ENCODE assay signal across 12 cellular contexts in the genomic region with DNA sequence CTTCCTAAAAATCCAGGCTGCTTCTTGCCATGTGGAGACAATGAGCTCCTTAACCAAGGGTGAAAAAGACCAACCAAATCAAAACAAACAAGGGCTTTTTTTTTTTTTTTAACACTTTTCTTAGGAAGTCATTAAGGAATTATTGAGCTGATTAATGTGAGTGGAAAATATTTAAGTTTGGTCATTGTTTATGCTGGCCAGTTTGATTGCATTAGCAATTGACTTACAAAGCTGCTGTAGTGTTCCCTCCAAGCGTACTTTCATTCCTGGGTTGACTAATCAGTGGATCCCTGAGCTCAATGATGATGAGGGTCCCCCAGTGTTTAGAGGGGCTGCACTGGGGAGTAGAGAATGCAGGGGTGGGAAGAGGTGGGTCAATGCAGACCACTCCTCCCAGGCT.
DNase-seq lines count a peak whose midpoint lies in the region; ATAC-seq and TF ChIP-seq lines count a peak whose summit lies in the region.
"Had no signal": no experiment of that assay in that cellular context is flagged by ENCODE, and none has a peak within 500 bp of the region (broad histone marks: within the 10 kb centered on the region; RNA-seq: fewer than 3 reads in every experiment).

No MANE protein-coding gene starts in this region.

- peak overlapping the region; percentile 30; the same call in 1 of the 2 replicates for H3K14ac ChIP-seq in IMR-90 (replicated peaks; ENCODE audit: low read depth, low read length)

- H2AFZ ChIP-seq in IMR-90 (replicated peaks; ENCODE audit: low read length, poor library complexity): peak overlapping the region; percentile 82

- no peak for TF ChIP-seq RAD21 in IMR-90 (IDR thresholded peaks at IDR 0.05; ENCODE audit: low read length)

- BruUV-seq in IMR-90 (replicated peaks; lab: Mats Ljungman, UMichigan): no TSS peak

- H3K23ac ChIP-seq in IMR-90 (ENCODE audit: low read depth, low read length): peak overlapping the region; percentile 37; the same call in 1 of the 2 replicates

- H3K27ac Mint-ChIP-seq in mesothelial cell of epicardium (peak overlapping the region; percentile 78), immature natural killer cell (no peak overlapping the region)
- H3K27ac Mint-ChIP-seq: CD4-positive, alpha-beta T cell; WTC11 had no signal

- no peak overlapping the region for H4K8ac ChIP-seq in IMR-90 (ENCODE audit: low read depth in 2 of 2, low read length in 2 of 2)

- H3K4me1 ChIP-seq in IMR-90 (ENCODE audit: control insufficient read depth, insufficient read depth, low read length) (peaks cover 8% of the 10 kb centered on the region; the same call in 1 of the 2 replicates), endocrine pancreas (ENCODE audit: control insufficient read depth, insufficient read depth, low read length) (no peaks in the 10 kb centered on the region), subcutaneous abdominal adipose tissue (ENCODE audit: control insufficient read depth in 5 of 5, insufficient read depth in 5 of 5, low read length in 5 of 5) (peaks cover 8 to 41% (median 34%) of the 10 kb centered on the region in 5 donors)

- H3K79me1 ChIP-seq in IMR-90 (ENCODE audit: low read depth in 1 of 2, low read length in 2 of 2): peaks cover 19 to 27% of the 10 kb centered on the region in 2 experiments

- H3K36me3 Mint-ChIP-seq in mesothelial cell of epicardium: no peaks in the 10 kb centered on the region
- no peaks in the 10 kb centered on the region for H3K36me3 Mint-ChIP-seq in immature natural killer cell
- H3K36me3 Mint-ChIP-seq: WTC11 had no signal

- H3K9me3 Mint-ChIP-seq in mesothelial cell of epicardium: no peaks in the 10 kb centered on the region
- no peaks in the 10 kb centered on the region for H3K9me3 Mint-ChIP-seq in immature natural killer cell
- H3K9me3 Mint-ChIP-seq: CD4-positive, alpha-beta T cell; WTC11 had no signal

- POLR2A ChIA-PET in IMR-90 (lab: Charles Lee; ENCODE audit: unreplicated experiment): no interaction called here

- H2AK5ac ChIP-seq in IMR-90 (ENCODE audit: low read depth, low read length): no peak overlapping the region

- H3K9me3 ChIP-seq in IMR-90 (ENCODE audit: control insufficient read depth, insufficient read depth, low read length) (no peaks in the 10 kb centered on the region), endocrine pancreas (ENCODE audit: control insufficient read depth, low read length) (no peaks in the 10 kb centered on the region), subcutaneous abdominal adipose tissue (ENCODE audit: control insufficient read depth in 5 of 5, low read length in 5 of 5) (no peaks in the 10 kb centered on the region)

- peak; percentile 77 for ATAC-seq in IMR-90 (ENCODE audit: low read depth)

- H4K91ac ChIP-seq in IMR-90 (ENCODE audit: insufficient read depth, low read depth, low read length): no peak overlapping the region

- no CpG with 5 or more reads among the region's 1 CpG for WGBS in IMR-90 (ENCODE audit: extremely low coverage in 2 of 2, insufficient read length in 1 of 2), 2 experiments

- no peak overlapping the region for H4K5ac ChIP-seq in IMR-90 (ENCODE audit: low read depth, low read length)

- dilution Hi-C loops in IMR-90 (cut with HindIII; ENCODE audit: low sequenced_read_pairs, unreplicated experiment): no loop called here

- peaks cover 7% of the 10 kb centered on the region; the same call in 1 of the 2 replicates for H4K20me1 ChIP-seq in IMR-90 (ENCODE audit: insufficient read depth, low read length)

- no peaks in the 10 kb centered on the region for H3K36me3 ChIP-seq in IMR-90 (ENCODE audit: control insufficient read depth, insufficient read depth, low read length)
- no peaks in the 10 kb centered on the region for H3K36me3 ChIP-seq in endocrine pancreas (ENCODE audit: control insufficient read depth, insufficient read depth, low read length)
- H3K36me3 ChIP-seq in subcutaneous abdominal adipose tissue (ENCODE audit: control insufficient read depth in 5 of 5, insufficient read depth in 5 of 5, low read length in 5 of 5): no peaks in the 10 kb centered on the region

- H3K27me3 Mint-ChIP-seq in mesothelial cell of epicardium (ENCODE audit: low read depth) (no peaks in the 10 kb centered on the region), immature natural killer cell (ENCODE audit: low read depth in 3 of 3) (peaks cover 0 to 3% (median 2%) of the 10 kb centered on the region in 3 donors)
- H3K27me3 Mint-ChIP-seq: CD4-positive, alpha-beta T cell had no signal

- H3K4ac ChIP-seq in IMR-90 (ENCODE audit: low read depth, low read length): peak overlapping the region; percentile 17; the same call in 1 of the 2 replicates

- in situ Hi-C loops in IMR-90 (cut with MboI; ENCODE audit: low sequenced_read_pairs): loop anchor here (10.0 kb wide), 1 partner anchor 164 kb away; no protein-coding TSS in a partner anchor

- peak overlapping the region; percentile 63; the same call in 1 of the 2 replicates for H3K27ac ChIP-seq in IMR-90 (ENCODE audit: insufficient read depth, low read length)
- H3K27ac ChIP-seq in subcutaneous abdominal adipose tissue (ENCODE audit: low read depth, low read length): no peak overlapping the region

- H3K27me3 ChIP-seq in IMR-90 (ENCODE audit: control insufficient read depth, insufficient read depth, low read length): no peaks in the 10 kb centered on the region
- H3K27me3 ChIP-seq in endocrine pancreas (ENCODE audit: control insufficient read depth, insufficient read depth, low read length): no peaks in the 10 kb centered on the region
- no peaks in the 10 kb centered on the region for H3K27me3 ChIP-seq in subcutaneous abdominal adipose tissue (ENCODE audit: control insufficient read depth in 5 of 5, insufficient read depth in 4 of 5, low read length in 5 of 5)

- CTCF ChIA-PET in IMR-90 (lab: Yijun Ruan, JAX): interaction anchor here (0.5 to 0.8 kb wide), 3 partner anchors 127 to 769 kb away, joined by 3 to 4 read pairs (median 3); no protein-coding TSS in a partner anchor

- H2BK20ac ChIP-seq in IMR-90 (ENCODE audit: low read depth, low read length): no peak overlapping the region

- H3K9ac ChIP-seq in IMR-90 (ENCODE audit: low read depth, low read length) (peak overlapping the region; percentile 44; the same call in 1 of the 2 replicates), endocrine pancreas (ENCODE audit: control insufficient read depth, insufficient read depth, low read length) (no peak overlapping the region), subcutaneous abdominal adipose tissue (ENCODE audit: low read length in 5 of 5) (no peak overlapping the region)

- no peak overlapping the region; the same call in 1 of the 2 replicates for H3K18ac ChIP-seq in IMR-90 (ENCODE audit: low read depth, low read length)

- no peak overlapping the region for H2BK5ac ChIP-seq in IMR-90 (ENCODE audit: low read depth, low read length, poor library complexity, severe bottlenecking)

- H3K9me1 ChIP-seq in IMR-90 (ENCODE audit: insufficient read depth, low read length): 0 out of 2 replicates have a peak, but pooled peaks cover 13% of the 10 kb centered on the region

- H3K56ac ChIP-seq in IMR-90 (ENCODE audit: extremely low read depth, insufficient read depth, low read length): no peak overlapping the region

- H3K4me3 Mint-ChIP-seq in mesothelial cell of epicardium (peak overlapping the region; percentile 24), immature natural killer cell (no peak overlapping the region)
- H3K4me3 Mint-ChIP-seq: CD4-positive, alpha-beta T cell; WTC11 had no signal

- no peak for TF ChIP-seq POLR2A in IMR-90 (IDR thresholded peaks at IDR 0.05; ENCODE audit: low read depth, low read length)

- no peak overlapping the region for H2BK15ac ChIP-seq in IMR-90 (ENCODE audit: low read depth, low read length)

- H2BK120ac ChIP-seq in IMR-90 (ENCODE audit: low read depth, low read length): no peak overlapping the region

- no peak for TF ChIP-seq CTCF in IMR-90 (conservative IDR thresholded peaks at IDR 0.05; ENCODE audit: low read depth, low read length)
- TF ChIP-seq CTCF in mesothelial cell of epicardium (IDR thresholded peaks at IDR 0.05; ENCODE audit: unreplicated experiment): no peak

- H3K4me1 Mint-ChIP-seq in mesothelial cell of epicardium (peaks cover 29% of the 10 kb centered on the region), immature natural killer cell (peaks cover 0 to 3% of the 10 kb centered on the region in 2 donors)

- DNase-seq in IMR-90: peak; percentile 60
- no peak for DNase-seq in mesothelial cell of epicardium (ENCODE audit: low spot score in 2 of 2, unreplicated experiment in 2 of 2)
- no peak for DNase-seq in NCI-H748 treated with DMSO at 0.1 percent for 48 hours (lab: John Stamatoyannopoulos, UW)
- no peak for DNase-seq in immature natural killer cell
- no peak for DNase-seq in SIG-M5 treated with dmso at 0.1 percent for 504 hours (lab: John Stamatoyannopoulos, UW; ENCODE audit: unreplicated experiment)
- no peak for DNase-seq in NCI-H1694 (lab: John Stamatoyannopoulos, UW)
- DNase-seq: activated naive CD4-positive, alpha-beta T cell treated with anti-CD3 and anti-CD28 coated beads, Interleukin-2, amount 50 U/mL, for 16 hours; CD4-positive, alpha-beta T cell; cerebellar nuclear complex had no signal

- intact Hi-C loops in IMR-90 (cut with micrococcal nuclease): no loop called here

- peak overlapping the region; percentile 39 for H2AK9ac ChIP-seq in IMR-90 (replicated peaks; ENCODE audit: low read depth, low read length, poor library complexity)

- H3K4me3 ChIP-seq in IMR-90 (ENCODE audit: insufficient read depth, low read depth, low read length) (peak overlapping the region; percentile 44), endocrine pancreas (ENCODE audit: control insufficient read depth, insufficient read depth, low read length) (peak overlapping the region; percentile 53), subcutaneous abdominal adipose tissue (ENCODE audit: low read depth in 1 of 5, low read length in 5 of 5) (peak overlapping the region in 3 of 5 donors; percentile 28 to 41 (median 30))

- H3K4me2 ChIP-seq in IMR-90 (ENCODE audit: low read depth, low read length): peak overlapping the region; percentile 89

TF ChIP-seq in IMR-90, 13 proteins besides CTCF, POLR2A, EP300 and RAD21:
- TF ChIP-seq CEBPB (IDR thresholded peaks at IDR 0.05; ENCODE audit: low read depth, low read length): peak; percentile 48; the same call in 1 of the 2 replicates
- TF ChIP-seq MAFK (IDR thresholded peaks at IDR 0.05; ENCODE audit: low read depth, low read length): no peak
